8 cellular contexts compared by ENCODE assay signal in genomic region chr2:219446101-219446504, GRCh38. TPM values are rescaled to one million over a fixed set of nuclear protein-coding genes. Genes with fewer than 3 reads are reported as not detected.
DNase-seq lines count a peak whose midpoint lies in the region; TF ChIP-seq lines count a peak whose summit lies in the region.

No MANE protein-coding gene starts in this region.

- H3K4me3 ChIP-seq in neural progenitor cell: no peak overlapping the region

- peaks cover 61% of the 10 kb centered on the region for H3K27me3 ChIP-seq in neural progenitor cell

- CTCF ChIA-PET in HEK293T (lab: Yijun Ruan, JAX): no interaction called here

- H3K9me3 ChIP-seq in neural progenitor cell (ENCODE audit: low read depth): no peaks in the 10 kb centered on the region

- POLR2A ChIA-PET in HEK293T (lab: Yijun Ruan, JAX): no interaction called here

- no peak overlapping the region for H2AFZ ChIP-seq in neural progenitor cell (replicated peaks)

- H3K36me3 Mint-ChIP-seq in endothelial cell (ENCODE audit: low read depth, unreplicated experiment) (peaks cover 4% of the 10 kb centered on the region), neural progenitor cell (peaks cover 3% of the 10 kb centered on the region)

- no peak overlapping the region for H3K9ac ChIP-seq in neural progenitor cell

- no peak overlapping the region for H3K4me2 ChIP-seq in neural progenitor cell

- no peaks in the 10 kb centered on the region for H3K36me3 ChIP-seq in neural progenitor cell

- H3K9me3 Mint-ChIP-seq in endothelial cell (ENCODE audit: unreplicated experiment) (no peaks in the 10 kb centered on the region), neural progenitor cell (no peaks in the 10 kb centered on the region)

- peak; percentile 47 for DNase-seq in DMS 273 treated with DMSO at 0.1 percent for 48 hours (lab: John Stamatoyannopoulos, UW)
- DNase-seq in NCI-H226: peak; percentile 92
- DNase-seq in endothelial cell (ENCODE audit: low spot score): peak; percentile 74
- DNase-seq in neural progenitor cell (ENCODE audit: low spot score): peak; percentile 67
- no peak for DNase-seq in DMS114 treated with DMSO at 0.1 percent for 48 hours (lab: John Stamatoyannopoulos, UW; ENCODE audit: unreplicated experiment)
- DNase-seq in NCI-H187 (lab: John Stamatoyannopoulos, UW): no peak
- no peak for DNase-seq in HEK293T (ENCODE audit: extremely low spot score)
- no peak for DNase-seq in NCI-H2107 treated with DMSO at 0.1 percent for 48 hours (lab: John Stamatoyannopoulos, UW; ENCODE audit: unreplicated experiment)

- peaks cover 3% of the 10 kb centered on the region for H3F3A ChIP-seq in neural progenitor cell (ENCODE audit: low read depth)

- H3K4me3 Mint-ChIP-seq in endothelial cell (ENCODE audit: unreplicated experiment) (no peak overlapping the region), neural progenitor cell (peak overlapping the region; percentile 27)

- no peak for TF ChIP-seq CTCF in endothelial cell (IDR thresholded peaks at IDR 0.05; ENCODE audit: unreplicated experiment)
- no peak for TF ChIP-seq CTCF in neural progenitor cell (IDR thresholded peaks at IDR 0.05)

- no peak overlapping the region for H3K27ac ChIP-seq in neural progenitor cell

- no peaks in the 10 kb centered on the region for H4K20me1 ChIP-seq in neural progenitor cell (ENCODE audit: low read depth)

- H3K27me3 Mint-ChIP-seq in endothelial cell (ENCODE audit: unreplicated experiment) (peaks cover 15% of the 10 kb centered on the region), neural progenitor cell (ENCODE audit: insufficient read depth, low read depth) (peaks cover 6% of the 10 kb centered on the region)

- no peaks in the 10 kb centered on the region for H3K79me2 ChIP-seq in neural progenitor cell (ENCODE audit: low read depth)

- H3K27ac Mint-ChIP-seq in endothelial cell (ENCODE audit: unreplicated experiment): peak overlapping the region; percentile 57
- peak overlapping the region; percentile 53 for H3K27ac Mint-ChIP-seq in neural progenitor cell

- peaks cover 23% of the 10 kb centered on the region for H3K4me1 Mint-ChIP-seq in endothelial cell (ENCODE audit: unreplicated experiment)
- peaks cover 53% of the 10 kb centered on the region for H3K4me1 Mint-ChIP-seq in neural progenitor cell

- peaks cover 19% of the 10 kb centered on the region for H3K4me1 ChIP-seq in neural progenitor cell

TF ChIP-seq in HEK293T, 16 proteins besides CTCF, POLR2A, EP300 and RAD21:
- TF ChIP-seq ELF4 (IDR thresholded peaks at IDR 0.05): no peak
- no peak for TF ChIP-seq ZNF384 (IDR thresholded peaks at IDR 0.05)
- TF ChIP-seq LEF1 (IDR thresholded peaks at IDR 0.05; ENCODE audit: borderline replicate concordance): no peak
- TF ChIP-seq FOXK2 (IDR thresholded peaks at IDR 0.05): no peak
- no peak for TF ChIP-seq CTBP1 (IDR thresholded peaks at IDR 0.05; ENCODE audit: borderline replicate concordance)
- no peak for TF ChIP-seq ARNT (IDR thresholded peaks at IDR 0.05)
- TF ChIP-seq PKNOX1 (IDR thresholded peaks at IDR 0.05): no peak
- TF ChIP-seq L3MBTL2 (conservative IDR thresholded peaks at IDR 0.05): no peak
- TF ChIP-seq FOXA1 (IDR thresholded peaks at IDR 0.05): no peak
- TF ChIP-seq TARDBP (IDR thresholded peaks at IDR 0.05): no peak

RNA-seq across cellular contexts. Expression of gene SPEG, which starts 11.5 kb away (rescaled TPM):
- 6.1 TPM for total RNA-seq in endothelial cell (ENCODE audit: unreplicated experiment)
- 5.6 and 18.4 TPM in 2 replicates for total RNA-seq in neural progenitor cell (ENCODE audit: low replicate concordance)

RNA-seq across cellular contexts. Expression of gene DES, which starts 27.9 kb away (rescaled TPM):
- 0.10 TPM for total RNA-seq in endothelial cell (ENCODE audit: unreplicated experiment)
- total RNA-seq in neural progenitor cell (ENCODE audit: low replicate concordance): 0.31 TPM in 1 of 2 replicates, not detected in the other

RNA-seq across cellular contexts. Expression of gene GMPPA, which starts 52.6 kb away (rescaled TPM):
- total RNA-seq in endothelial cell (ENCODE audit: unreplicated experiment): 30.2 TPM
- total RNA-seq in neural progenitor cell (ENCODE audit: low replicate concordance): 23.8 and 49.3 TPM in 2 replicates

RNA-seq across cellular contexts. Expression of gene DNPEP, which starts 58.4 kb away (rescaled TPM):
- total RNA-seq in endothelial cell (ENCODE audit: unreplicated experiment) (49.6 TPM), neural progenitor cell (ENCODE audit: low replicate concordance) (36.6 and 120 TPM in 2 replicates)

Comparison
In these comparisons a context has a peak if more than half of its experiments do, and no peak if none do; other contexts are left out.
1. DNase-seq: peak in DMS 273 treated with DMSO at 0.1 percent for 48 hours (single experiment), NCI-H226 (single experiment), endothelial cell (single experiment) and neural progenitor cell (single experiment); none in DMS114 treated with DMSO at 0.1 percent for 48 hours (single experiment), NCI-H187 (0 of 2), HEK293T (single experiment) and NCI-H2107 treated with DMSO at 0.1 percent for 48 hours (single experiment).